20 cellular contexts compared by ENCODE assay signal in the genomic region with DNA sequence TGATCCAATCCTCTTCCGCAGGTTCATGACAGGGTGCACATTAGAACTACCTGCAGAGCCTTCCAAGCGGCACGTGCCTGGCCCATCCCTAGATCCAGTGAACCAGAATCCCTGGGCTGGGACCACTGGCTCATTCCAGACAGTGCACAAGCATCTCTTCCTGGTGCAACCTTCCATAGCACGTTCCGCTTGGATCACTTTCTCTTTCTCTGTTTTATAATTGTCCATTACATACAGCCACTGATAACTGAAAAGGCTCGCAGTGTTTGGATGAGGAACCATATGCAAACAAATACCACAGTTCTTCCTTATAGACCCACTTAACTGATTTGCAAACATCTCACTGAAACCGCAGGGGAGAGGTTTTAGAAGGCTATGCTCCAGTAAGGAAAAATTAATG. TPM values are rescaled to one million over a fixed set of nuclear protein-coding genes. Genes with fewer than 3 reads are reported as not detected.
DNase-seq lines count a peak whose midpoint lies in the region; ATAC-seq and TF ChIP-seq lines count a peak whose summit lies in the region.
"Had no signal": no experiment of that assay in that cellular context is flagged by ENCODE, and none has a peak within 500 bp of the region (broad histone marks: within the 10 kb centered on the region; RNA-seq: fewer than 3 reads in every experiment).

No MANE protein-coding gene starts in this region.

- H3K9me3 Mint-ChIP-seq in activated CD4-positive, alpha-beta memory T cell treated with anti-CD3 and anti-CD28 coated beads for 36 hours, result no peaks in the 10 kb centered on the region
- H3K9me3 Mint-ChIP-seq in activated CD4-positive, alpha-beta memory T cell treated with anti-CD3 and anti-CD28 coated beads, Interleukin-2, amount 10 ng/mL, durations not matched to agents 7 days and 5 days, result no peaks in the 10 kb centered on the region
- H3K9me3 Mint-ChIP-seq in type B pancreatic cell, result no peaks in the 10 kb centered on the region
- H3K9me3 Mint-ChIP-seq: activated naive CD8-positive, alpha-beta T cell treated with anti-CD3 and anti-CD28 coated beads, Interleukin-2, amount 10 ng/mL, durations not matched to agents 7 days and 5 days; activated T-helper 1 cell treated with anti-CD3 and anti-CD28 coated beads, Interleukin-12 subunit alpha, Interleukin-12 subunit beta, Interleukin-2, Interleukin-4 antibody, amounts not matched to agents 30 ng/mL and 10 ng/mL and 1 ng/mL, durations not matched to agents 14 hours and 24 hours and 36 hours; endodermal cell had no signal

- H3K27me3 Mint-ChIP-seq in activated CD4-positive, alpha-beta memory T cell treated with anti-CD3 and anti-CD28 coated beads for 36 hours, result no peaks in the 10 kb centered on the region
- H3K27me3 Mint-ChIP-seq in activated CD4-positive, alpha-beta memory T cell treated with anti-CD3 and anti-CD28 coated beads, Interleukin-2, amount 10 ng/mL, durations not matched to agents 7 days and 5 days, result no peaks in the 10 kb centered on the region
- no peaks in the 10 kb centered on the region for H3K27me3 Mint-ChIP-seq in type B pancreatic cell
- H3K27me3 Mint-ChIP-seq: activated CD4-positive, alpha-beta T cell treated with anti-CD3 and anti-CD28 coated beads for 36 hours; activated CD8-positive, alpha-beta memory T cell treated with anti-CD3 and anti-CD28 coated beads, Interleukin-2, amount 10 ng/mL, durations not matched to agents 7 days and 5 days; activated naive CD8-positive, alpha-beta T cell treated with anti-CD3 and anti-CD28 coated beads, Interleukin-2, amount 10 ng/mL, durations not matched to agents 7 days and 5 days had no signal

- H3K4me3 ChIP-seq in lower leg skin (ENCODE audit: low read depth, poor library complexity, severe bottlenecking), result no peak overlapping the region
- H3K4me3 ChIP-seq: body of pancreas had no signal

- TF ChIP-seq CTCF in type B pancreatic cell (conservative IDR thresholded peaks at IDR 0.05) (no peak), lower leg skin (IDR thresholded peaks at IDR 0.05) (no peak)

- TF ChIP-seq POLR2A in lower leg skin (IDR thresholded peaks at IDR 0.05), result no peak

- DNase-seq in activated CD4-positive, alpha-beta memory T cell treated with anti-CD3 and anti-CD28 coated beads for 36 hours, result no peak
- no peak for DNase-seq in activated CD4-positive, alpha-beta memory T cell treated with anti-CD3 and anti-CD28 coated beads, Interleukin-2, amount 10 ng/mL, durations not matched to agents 7 days and 5 days
- DNase-seq in NCI-H69 (lab: John Stamatoyannopoulos, UW) (peak; percentile 31), glomerular visceral epithelial cell (ENCODE audit: extremely low spot score) (peak; percentile 41), type B pancreatic cell (ENCODE audit: extremely low spot score, unreplicated experiment) (no peak), NK-92 (lab: John Stamatoyannopoulos, UW; ENCODE audit: unreplicated experiment) (no peak), lower leg skin (ENCODE audit: low spot score in 2 of 2) (no peak)
- DNase-seq: activated CD4-positive, alpha-beta T cell treated with anti-CD3 and anti-CD28 coated beads for 36 hours; activated CD8-positive, alpha-beta memory T cell treated with anti-CD3 and anti-CD28 coated beads, Interleukin-2, amount 10 ng/mL, durations not matched to agents 7 days and 5 days; activated naive CD8-positive, alpha-beta T cell treated with anti-CD3 and anti-CD28 coated beads, Interleukin-2, amount 10 ng/mL, durations not matched to agents 7 days and 5 days; body of pancreas; endodermal cell; glutamatergic neuron; GOT3; NCI-H510A treated with DMSO at 0.1 percent for 48 hours; retina; stimulated activated CD4-positive, alpha-beta T cell treated with anti-CD3 and anti-CD28 coated beads, Interleukin-12 subunit alpha, Interleukin-12 subunit beta, amount 100 ng/mL, for 4 hours had no signal

- intact Hi-C loops in activated CD4-positive, alpha-beta memory T cell treated with anti-CD3 and anti-CD28 coated beads for 36 hours (cut with micrococcal nuclease), result no loop called here
- intact Hi-C loops in lower leg skin (cut with DNase I; ENCODE audit: low total_unique reads), result loop anchor here (5.0 kb wide), 2 partner anchors 53 to 263 kb away; no protein-coding TSS in a partner anchor

- POLR2A ChIA-PET in activated CD4-positive, alpha-beta memory T cell treated with anti-CD3 and anti-CD28 coated beads for 36 hours (lab: Charles Lee), result no interaction called here
- POLR2A ChIA-PET in activated CD4-positive, alpha-beta memory T cell treated with anti-CD3 and anti-CD28 coated beads, Interleukin-2, amount 10 ng/mL, durations not matched to agents 7 days and 5 days (lab: Charles Lee), result no interaction called here

- peaks cover 76% of the 10 kb centered on the region for H3K4me1 Mint-ChIP-seq in activated CD4-positive, alpha-beta memory T cell treated with anti-CD3 and anti-CD28 coated beads for 36 hours (ENCODE audit: low read depth)
- peaks cover 58% of the 10 kb centered on the region for H3K4me1 Mint-ChIP-seq in activated CD4-positive, alpha-beta memory T cell treated with anti-CD3 and anti-CD28 coated beads, Interleukin-2, amount 10 ng/mL, durations not matched to agents 7 days and 5 days
- peaks cover 31% of the 10 kb centered on the region for H3K4me1 Mint-ChIP-seq in type B pancreatic cell (ENCODE audit: unreplicated experiment)

- 90 to 93% methylated on average over 7 of the region's 7 CpGs for WGBS in lower leg skin, 2 donors

- CTCF ChIA-PET in activated CD4-positive, alpha-beta memory T cell treated with anti-CD3 and anti-CD28 coated beads for 36 hours (lab: Charles Lee), result interaction anchor here (1.4 kb wide), 1 partner anchor 262 kb away, joined by 3 read pairs; no protein-coding TSS in a partner anchor
- CTCF ChIA-PET in activated CD4-positive, alpha-beta memory T cell treated with anti-CD3 and anti-CD28 coated beads, Interleukin-2, amount 10 ng/mL, durations not matched to agents 7 days and 5 days (lab: Charles Lee), result no interaction called here

- peak overlapping the region; percentile 24 for H3K27ac Mint-ChIP-seq in activated CD4-positive, alpha-beta memory T cell treated with anti-CD3 and anti-CD28 coated beads for 36 hours
- H3K27ac Mint-ChIP-seq in activated CD4-positive, alpha-beta memory T cell treated with anti-CD3 and anti-CD28 coated beads, Interleukin-2, amount 10 ng/mL, durations not matched to agents 7 days and 5 days, result no peak overlapping the region
- peak overlapping the region; percentile 10 for H3K27ac Mint-ChIP-seq in type B pancreatic cell
- H3K27ac Mint-ChIP-seq: activated CD4-positive, alpha-beta T cell treated with anti-CD3 and anti-CD28 coated beads for 36 hours; activated CD8-positive, alpha-beta memory T cell treated with anti-CD3 and anti-CD28 coated beads, Interleukin-2, amount 10 ng/mL, durations not matched to agents 7 days and 5 days; activated naive CD8-positive, alpha-beta T cell treated with anti-CD3 and anti-CD28 coated beads, Interleukin-2, amount 10 ng/mL, durations not matched to agents 7 days and 5 days; activated T-helper 1 cell treated with anti-CD3 and anti-CD28 coated beads, Interleukin-12 subunit alpha, Interleukin-12 subunit beta, Interleukin-2, Interleukin-4 antibody, amounts not matched to agents 30 ng/mL and 10 ng/mL and 1 ng/mL, durations not matched to agents 14 hours and 24 hours and 36 hours; endodermal cell had no signal

- no peak overlapping the region for H3K4me3 Mint-ChIP-seq in activated CD4-positive, alpha-beta memory T cell treated with anti-CD3 and anti-CD28 coated beads for 36 hours
- H3K4me3 Mint-ChIP-seq in activated CD4-positive, alpha-beta memory T cell treated with anti-CD3 and anti-CD28 coated beads, Interleukin-2, amount 10 ng/mL, durations not matched to agents 7 days and 5 days, result no peak overlapping the region
- no peak overlapping the region for H3K4me3 Mint-ChIP-seq in type B pancreatic cell
- H3K4me3 Mint-ChIP-seq: activated CD4-positive, alpha-beta T cell treated with anti-CD3 and anti-CD28 coated beads for 36 hours; activated CD8-positive, alpha-beta memory T cell treated with anti-CD3 and anti-CD28 coated beads, Interleukin-2, amount 10 ng/mL, durations not matched to agents 7 days and 5 days; activated naive CD8-positive, alpha-beta T cell treated with anti-CD3 and anti-CD28 coated beads, Interleukin-2, amount 10 ng/mL, durations not matched to agents 7 days and 5 days; activated T-helper 1 cell treated with anti-CD3 and anti-CD28 coated beads, Interleukin-12 subunit alpha, Interleukin-12 subunit beta, Interleukin-2, Interleukin-4 antibody, amounts not matched to agents 30 ng/mL and 10 ng/mL and 1 ng/mL, durations not matched to agents 14 hours and 24 hours and 36 hours; endodermal cell had no signal

- ATAC-seq in HG03108 (IDR thresholded peaks at IDR 0.05; ENCODE audit: unreplicated experiment), result no peak
- ATAC-seq: activated CD4-positive, alpha-beta T cell treated with anti-CD3 and anti-CD28 coated beads for 36 hours; activated CD8-positive, alpha-beta memory T cell treated with anti-CD3 and anti-CD28 coated beads, Interleukin-2, amount 10 ng/mL, durations not matched to agents 7 days and 5 days; body of pancreas; Right ventricle myocardium inferior had no signal

- peaks cover 9% of the 10 kb centered on the region for H3K36me3 Mint-ChIP-seq in activated CD4-positive, alpha-beta memory T cell treated with anti-CD3 and anti-CD28 coated beads for 36 hours
- peaks cover 26% of the 10 kb centered on the region for H3K36me3 Mint-ChIP-seq in activated CD4-positive, alpha-beta memory T cell treated with anti-CD3 and anti-CD28 coated beads, Interleukin-2, amount 10 ng/mL, durations not matched to agents 7 days and 5 days (ENCODE audit: low read depth)
- no peaks in the 10 kb centered on the region for H3K36me3 Mint-ChIP-seq in type B pancreatic cell

RNA-seq across cellular contexts. Expression of gene DDR1, which starts 59.6 kb away (rescaled TPM):
- 1 to 10 TPM; 8.1 to 8.7 TPM for total RNA-seq in activated CD4-positive, alpha-beta memory T cell treated with anti-CD3 and anti-CD28 coated beads for 36 hours
- 1 to 10 TPM; 1.8 to 3.2 TPM for total RNA-seq in activated CD4-positive, alpha-beta memory T cell treated with anti-CD3 and anti-CD28 coated beads, Interleukin-2, amount 10 ng/mL, durations not matched to agents 7 days and 5 days
- total RNA-seq in type B pancreatic cell (ENCODE audit: low replicate concordance) (197 and 315 TPM in 2 replicates), lower leg skin (100 to 1,000 TPM; 140 to 221 (median 194) TPM)

Comparison
In these comparisons a context has a peak if more than half of its experiments do, and no peak if none do; other contexts are left out.
1. DNase-seq: peak in NCI-H69 (single experiment) and glomerular visceral epithelial cell (single experiment); none in activated CD4-positive, alpha-beta memory T cell treated with anti-CD3 and anti-CD28 coated beads for 36 hours (single experiment), activated CD4-positive, alpha-beta memory T cell treated with anti-CD3 and anti-CD28 coated beads, Interleukin-2, amount 10 ng/mL, durations not matched to agents 7 days and 5 days (single experiment), type B pancreatic cell (single experiment), NK-92 (single experiment) and lower leg skin (0 of 2).
2. RNA of gene DDR1, which starts 59.6 kb away (total RNA-seq): 140 to 221 TPM in lower leg skin and 197 to 315 TPM in type B pancreatic cell; 8.1 to 8.7 TPM in activated CD4-positive, alpha-beta memory T cell treated with anti-CD3 and anti-CD28 coated beads for 36 hours and 1.8 to 3.2 TPM in activated CD4-positive, alpha-beta memory T cell treated with anti-CD3 and anti-CD28 coated beads, Interleukin-2, amount 10 ng/mL, durations not matched to agents 7 days and 5 days; every median in the first group is over 10 times any median in the second.